Comparison of ENCODE assay signal across 9 cellular contexts in genomic region chr3:100492810-100493140, GRCh38. TPM values are rescaled to one million over a fixed set of nuclear protein-coding genes. Genes with fewer than 3 reads are reported as not detected.
DNase-seq lines count a peak whose midpoint lies in the region; ATAC-seq, FAIRE-seq and TF ChIP-seq lines count a peak whose summit lies in the region.
"Had no signal": no experiment of that assay in that cellular context is flagged by ENCODE, and none has a peak within 500 bp of the region (broad histone marks: within the 10 kb centered on the region; RNA-seq: fewer than 3 reads in every experiment).

No MANE protein-coding gene starts in this region.

- H3K4me1 ChIP-seq in ES-I3 (ENCODE audit: insufficient read depth, low read length) (0 out of 2 replicates have a peak, but pooled peaks cover 4% of the 10 kb centered on the region), esophagus squamous epithelium (peaks cover 0 to 17% (median 4%) of the 10 kb centered on the region in 3 donors), pancreas (peaks cover 0 to 7% (median 5%) of the 10 kb centered on the region in 3 donors)

- H3K9me3 ChIP-seq in ES-I3 (ENCODE audit: control insufficient read depth, insufficient read depth, low read length) (no peaks in the 10 kb centered on the region), esophagus squamous epithelium (no peaks in the 10 kb centered on the region), pancreas (no peaks in the 10 kb centered on the region)

- 0 to 1% methylated on average over 6 of the region's 6 CpGs for WGBS in esophagus squamous epithelium, 2 donors
- 3% methylated on average over 6 of the region's 6 CpGs for whole genome bisulfite sequencing in pancreas, 2 donors

- TF ChIP-seq CTCF in esophagus squamous epithelium (IDR thresholded peaks at IDR 0.05) (no peak), pancreas (IDR thresholded peaks at IDR 0.05) (no peak)

- H3K27me3 ChIP-seq in esophagus squamous epithelium (no peaks in the 10 kb centered on the region), pancreas (no peaks in the 10 kb centered on the region)

- peak overlapping the region; percentile 44 to 78 (median 59) for H3K4me3 ChIP-seq in esophagus squamous epithelium
- H3K4me3 ChIP-seq in pancreas, result peak overlapping the region; percentile 27 to 54 (median 38)

- H3K36me3 ChIP-seq in ES-I3 (ENCODE audit: insufficient read depth, low read length), result no peaks in the 10 kb centered on the region
- no peaks in the 10 kb centered on the region for H3K36me3 ChIP-seq in esophagus squamous epithelium
- H3K36me3 ChIP-seq in pancreas, result no peaks in the 10 kb centered on the region

- peak overlapping the region; percentile 92 for H3K9ac ChIP-seq in ES-I3 (ENCODE audit: low read depth, low read length)

- H3K27ac ChIP-seq in esophagus squamous epithelium, result peak overlapping the region; percentile 69 to 87 (median 80)
- peak overlapping the region; percentile 14 to 81 (median 68) for H3K27ac ChIP-seq in pancreas

- intact Hi-C loops in esophagus squamous epithelium (cut with DNase I) (no loop called here), pancreas (cut with DNase I) (no loop called here)

- DNase-seq in RKO (ENCODE audit: low spot score) (peak; percentile 38), esophagus squamous epithelium (lab: John Stamatoyannopoulos, UW) (no peak), pancreas (no peak), NCI-H226 (no peak)
- DNase-seq in stimulated activated naive CD4-positive, alpha-beta T cell (lab: John Stamatoyannopoulos, UW), result no peak
- no peak for DNase-seq in activated CD4-positive, CD25-positive, alpha-beta regulatory T cell treated with anti-CD3 and anti-CD28 coated beads, Interleukin-2, amount 50 U/mL, for 72 hours

- peak in 3 of 4 donors; percentile 8 to 35 (median 10) for ATAC-seq in pancreas
- no peak for ATAC-seq in GM21717 (IDR thresholded peaks at IDR 0.05; ENCODE audit: unreplicated experiment)

- no peak for FAIRE-seq in pancreas (lab: Jason Lieb, UNC)
- FAIRE-seq: islet of Langerhans had no signal

- no peak for TF ChIP-seq POLR2A in esophagus squamous epithelium (IDR thresholded peaks at IDR 0.05)

RNA-seq across cellular contexts. Expression of gene TMEM45A, which starts 0.4 kb away (rescaled TPM):
- total RNA-seq in esophagus squamous epithelium, result 10 to 100 TPM in 1 of 4 donors, 1 to 10 TPM in 3; 1.8 to 25.1 (median 5.1) TPM
- total RNA-seq in pancreas, result 10 to 100 TPM in 2 of 6 donors, 1 to 10 TPM in 4; 5.0 to 15.1 (median 8.8) TPM
- polyA plus RNA-seq in pancreas, result 1 to 10 TPM; 4.2 to 9.3 TPM
